In genomic region chr15:43508421-43508820, GRCh38 we compare ENCODE assay signal across 17 cellular contexts. TPM values are rescaled to one million over a fixed set of nuclear protein-coding genes. Genes with fewer than 3 reads are reported as not detected.
DNase-seq lines count a peak whose midpoint lies in the region; ATAC-seq, FAIRE-seq and TF ChIP-seq lines count a peak whose summit lies in the region.
"Had no signal": no experiment of that assay in that cellular context is flagged by ENCODE, and none has a peak within 500 bp of the region (broad histone marks: within the 10 kb centered on the region; RNA-seq: fewer than 3 reads in every experiment).

No MANE protein-coding gene starts in this region.

- no peak for DNase-seq in A549 (ENCODE audit: low read depth in 1 of 2, low spot score in 1 of 2)
- DNase-seq in CD4-positive, alpha-beta T cell: no peak
- DNase-seq in dorsolateral prefrontal cortex: no peak
- DNase-seq in osteocyte (ENCODE audit: extremely low spot score, unreplicated experiment): no peak
- no peak for DNase-seq in iPS-NIHi7 (ENCODE audit: extremely low spot score)
- no peak for DNase-seq in upper lobe of right lung
- DNase-seq in stomach: no peak
- DNase-seq in cerebellar cortex (ENCODE audit: low spot score): no peak
- DNase-seq: activated CD4-positive, CD25-positive, alpha-beta regulatory T cell treated with anti-CD3 and anti-CD28 coated beads, Interleukin-2, amount 50 U/mL, for 72 hours; activated naive CD4-positive, alpha-beta T cell treated with anti-CD3 and anti-CD28 coated beads, Interleukin-2, amount 10 ng/mL, durations not matched to agents 7 days and 5 days; DMS79; foreskin melanocyte; stimulated activated naive CD4-positive, alpha-beta T cell; T-helper 17 cell had no signal

- no peaks in the 10 kb centered on the region for H3K36me3 Mint-ChIP-seq in CD4-positive, alpha-beta T cell (ENCODE audit: low read depth)
- no peaks in the 10 kb centered on the region for H3K36me3 Mint-ChIP-seq in osteocyte (ENCODE audit: unreplicated experiment)
- H3K36me3 Mint-ChIP-seq: memory B cell had no signal

- H3K9me3 ChIP-seq in A549: no peaks in the 10 kb centered on the region
- H3K9me3 ChIP-seq in CD4-positive, alpha-beta T cell (ENCODE audit: control insufficient read depth, low read length): no peaks in the 10 kb centered on the region
- H3K9me3 ChIP-seq in upper lobe of right lung: no peaks in the 10 kb centered on the region
- no peaks in the 10 kb centered on the region for H3K9me3 ChIP-seq in stomach
- H3K9me3 ChIP-seq: neutrophil had no signal

- H3K4me1 ChIP-seq in A549 (peaks cover 18% of the 10 kb centered on the region), upper lobe of right lung (peaks cover 12% of the 10 kb centered on the region), stomach (peaks cover 21 to 33% (median 28%) of the 10 kb centered on the region in 4 donors)

- TF ChIP-seq RAD21 in A549 (conservative IDR thresholded peaks at IDR 0.05 in 1 of 2, IDR thresholded peaks at IDR 0.05 in 1 of 2): no peak

- POLR2A ChIA-PET in A549 (lab: Yijun Ruan, JAX): no interaction called here
- POLR2A ChIA-PET in CD4-positive, alpha-beta T cell (lab: Charles Lee): no interaction called here

- H3K4me3 Mint-ChIP-seq in CD4-positive, alpha-beta T cell: peak overlapping the region; percentile 68
- H3K4me3 Mint-ChIP-seq in osteocyte (ENCODE audit: unreplicated experiment): no peak overlapping the region
- H3K4me3 Mint-ChIP-seq: endodermal cell, memory B cell had no signal

- TF ChIP-seq CTCF in A549 (IDR thresholded peaks at IDR 0.05) (no peak), dorsolateral prefrontal cortex (IDR thresholded peaks at IDR 0.05 in 54 of 56, conservative IDR thresholded peaks at IDR 0.05 in 2 of 56; ENCODE audit: low read depth in 1 of 56, partially characterized antibody in 56 of 56) (no peak), osteocyte (IDR thresholded peaks at IDR 0.05) (no peak), upper lobe of right lung (IDR thresholded peaks at IDR 0.05) (no peak), stomach (IDR thresholded peaks at IDR 0.05) (no peak)
- TF ChIP-seq CTCF in CD4-positive, alpha-beta T cell (IDR thresholded peaks at IDR 0.05): no peak

- 95% methylated on average over 1 of the region's 1 CpG for WGBS in A549 (ENCODE audit: missing lambda C conversion rate)
- WGBS in stomach, 5 donors: 67 to 88% (median 77%) methylated on average over 1 of the region's 1 CpG

- no peaks in the 10 kb centered on the region for H3K27me3 Mint-ChIP-seq in CD4-positive, alpha-beta T cell
- H3K27me3 Mint-ChIP-seq in osteocyte (ENCODE audit: unreplicated experiment): no peaks in the 10 kb centered on the region
- H3K27me3 Mint-ChIP-seq: T-helper 17 cell had no signal

- H3K4me3 ChIP-seq in A549 (no peak overlapping the region), dorsolateral prefrontal cortex (peak overlapping the region in 16 of 59 donors; percentile 5 to 89 (median 80)), upper lobe of right lung (no peak overlapping the region), stomach (no peak overlapping the region)

- ATAC-seq in A549: no peak
- ATAC-seq in CD4-positive, alpha-beta T cell (ENCODE audit: poor library complexity): no peak
- no peak for ATAC-seq in upper lobe of right lung
- ATAC-seq: T-helper 17 cell had no signal

- intact Hi-C loops in CD4-positive, alpha-beta T cell (cut with DNase I, micrococcal nuclease): no loop called here
- intact Hi-C loops in dorsolateral prefrontal cortex (cut with DNase I) (no loop called here), upper lobe of right lung (cut with DNase I) (no loop called here), stomach (cut with DNase I; ENCODE audit: low total_unique reads) (no loop called here)

- H3K4me2 ChIP-seq in A549: no peak overlapping the region

- no peaks in the 10 kb centered on the region for H3K27me3 ChIP-seq in CD4-positive, alpha-beta T cell (ENCODE audit: control insufficient read depth, insufficient read depth, low read length)
- no peaks in the 10 kb centered on the region for H3K27me3 ChIP-seq in dorsolateral prefrontal cortex
- no peaks in the 10 kb centered on the region for H3K27me3 ChIP-seq in upper lobe of right lung
- H3K27me3 ChIP-seq in stomach: no peaks in the 10 kb centered on the region

- TF ChIP-seq EP300 in A549 (IDR thresholded peaks at IDR 0.05) (no peak), stomach (IDR thresholded peaks at IDR 0.05) (no peak)

- no peak for FAIRE-seq in A549 (lab: Jason Lieb, UNC)

- peaks cover 27% of the 10 kb centered on the region for H3K4me1 Mint-ChIP-seq in CD4-positive, alpha-beta T cell (ENCODE audit: low read depth)
- peaks cover 36% of the 10 kb centered on the region for H3K4me1 Mint-ChIP-seq in osteocyte (ENCODE audit: unreplicated experiment)

- TF ChIP-seq POLR2A in A549 (IDR thresholded peaks at IDR 0.05; ENCODE audit: low read length) (no peak), stomach (IDR thresholded peaks at IDR 0.05) (no peak)

- H3K27ac ChIP-seq in A549 (no peak overlapping the region), dorsolateral prefrontal cortex (peak overlapping the region in 56 of 59 donors; percentile 15 to 99 (median 97)), upper lobe of right lung (no peak overlapping the region), stomach (peak overlapping the region in 1 of 5 donors; percentile 82)
- H3K27ac ChIP-seq in CD4-positive, alpha-beta T cell (ENCODE audit: low read depth, low read length): no peak overlapping the region
- H3K27ac ChIP-seq: neutrophil had no signal

- CTCF ChIA-PET in A549 (lab: Yijun Ruan, JAX): interaction anchor here (3.2 kb wide), 1 partner anchor 68 kb away, joined by 9 read pairs; no protein-coding TSS in a partner anchor
- CTCF ChIA-PET in CD4-positive, alpha-beta T cell (lab: Charles Lee): interaction anchor here (0.6 kb wide), 1 partner anchor 628 kb away, joined by 3 read pairs; no protein-coding TSS in a partner anchor

- no peaks in the 10 kb centered on the region for H3K36me3 ChIP-seq in upper lobe of right lung
- H3K36me3 ChIP-seq in stomach: no peaks in the 10 kb centered on the region
- H3K36me3 ChIP-seq: neutrophil had no signal

- H3K9me3 Mint-ChIP-seq in CD4-positive, alpha-beta T cell: no peaks in the 10 kb centered on the region
- no peaks in the 10 kb centered on the region for H3K9me3 Mint-ChIP-seq in osteocyte (ENCODE audit: unreplicated experiment)
- H3K9me3 Mint-ChIP-seq: activated naive CD4-positive, alpha-beta T cell treated with anti-CD3 and anti-CD28 coated beads, Interleukin-2, amount 10 ng/mL, durations not matched to agents 7 days and 5 days; endodermal cell; memory B cell had no signal

- H3K27ac Mint-ChIP-seq in CD4-positive, alpha-beta T cell: peak overlapping the region; percentile 31
- peak overlapping the region; percentile 52 for H3K27ac Mint-ChIP-seq in osteocyte (ENCODE audit: unreplicated experiment)
- H3K27ac Mint-ChIP-seq: activated naive CD4-positive, alpha-beta T cell treated with anti-CD3 and anti-CD28 coated beads, Interleukin-2, amount 10 ng/mL, durations not matched to agents 7 days and 5 days; endodermal cell; memory B cell; T-helper 17 cell had no signal

TF ChIP-seq in A549, 52 proteins besides CTCF, POLR2A, EP300 and RAD21:
- TF ChIP-seq CHD2 (IDR thresholded peaks at IDR 0.05; ENCODE audit: low read length, partially characterized antibody) (no peak), MAFK (IDR thresholded peaks at IDR 0.05; ENCODE audit: partially characterized antibody) (peak; percentile 18)

RNA-seq across cellular contexts. Expression of gene MAP1A, which starts 9.0 kb away (rescaled TPM):
- 0.43 and 0.48 TPM in 2 replicates for polyA plus RNA-seq in A549 (2011; rRNA removed)
- 0.32 and 0.36 TPM in 2 replicates for polyA plus RNA-seq in A549 (2012; cell fraction: cytosol; rRNA removed)
- polyA plus RNA-seq in A549 (2012; cell fraction: nucleus; rRNA removed): 0.73 and 1.0 TPM in 2 replicates
- polyA plus RNA-seq in A549 (2017; fragmentation: RNase III; extraction: RNeasy Plus Mini Kit Qiagen cat#74134 plus additional on column Dnase treatment): 0.46 to 0.54 TPM (median 0.52 TPM) in 3 replicates
- 2.1 and 2.2 TPM in 2 replicates for polyA minus RNA-seq in A549 (2011; rRNA and poly(A)+ RNA removed)
- total RNA-seq in CD4-positive, alpha-beta T cell: 1 to 10 TPM; 1.2 to 1.5 TPM
- total RNA-seq in dorsolateral prefrontal cortex: 100 to 1,000 TPM; 301 to 845 (median 633) TPM
- total RNA-seq in osteocyte: 27.6 and 29.2 TPM in 2 replicates
- total RNA-seq in upper lobe of right lung: 2.3 TPM
- 10 to 100 TPM in 1 of 5 donors, 1 to 10 TPM in 4; 4.8 to 10.1 (median 5.9) TPM for total RNA-seq in stomach
- 1 to 10 TPM in 2 of 3 donors, under 1 TPM in 1; 0.61 to 2.2 (median 1.4) TPM for polyA plus RNA-seq in stomach

RNA-seq across cellular contexts. Expression of gene TP53BP1, which starts 15.5 kb away (rescaled TPM):
- 49.8 and 56.4 TPM in 2 replicates for polyA plus RNA-seq in A549 (2011; rRNA removed)
- 15.0 and 15.7 TPM in 2 replicates for polyA plus RNA-seq in A549 (2012; cell fraction: cytosol; rRNA removed)
- polyA plus RNA-seq in A549 (2012; cell fraction: nucleus; rRNA removed): 23.5 and 30.8 TPM in 2 replicates
- polyA plus RNA-seq in A549 (2017; fragmentation: RNase III; extraction: RNeasy Plus Mini Kit Qiagen cat#74134 plus additional on column Dnase treatment): 20.0 to 25.6 TPM (median 25.0 TPM) in 3 replicates
- 66.5 and 99.2 TPM in 2 replicates for polyA minus RNA-seq in A549 (2011; rRNA and poly(A)+ RNA removed)
- 10 to 100 TPM; 43.0 to 44.6 TPM for total RNA-seq in CD4-positive, alpha-beta T cell
- 100 to 1,000 TPM in 52 of 120 experiments, 10 to 100 TPM in 68; 71.0 to 120 (median 97.6) TPM for total RNA-seq in dorsolateral prefrontal cortex
- total RNA-seq in osteocyte: 61.2 and 64.6 TPM in 2 replicates
- 27.6 TPM for total RNA-seq in upper lobe of right lung
- total RNA-seq in stomach: 10 to 100 TPM; 11.1 to 85.7 (median 26.7) TPM
- 1 to 10 TPM; 3.3 to 9.0 (median 3.8) TPM for polyA plus RNA-seq in stomach

Comparison
In these comparisons a context has a peak if more than half of its experiments do, and no peak if none do; other contexts are left out.
1. H3K27ac ChIP-seq: peak in dorsolateral prefrontal cortex (56 of 59); none in A549 (0 of 2), CD4-positive, alpha-beta T cell (single experiment) and upper lobe of right lung (single experiment).
2. RNA of gene MAP1A, which starts 9.0 kb away (total RNA-seq): 301 to 845 TPM in dorsolateral prefrontal cortex; 27.6 to 29.2 TPM in osteocyte, 4.8 to 10.1 TPM in stomach, 2.3 TPM in upper lobe of right lung (single experiment) and 1.2 to 1.5 TPM in CD4-positive, alpha-beta T cell; every median in the first group is over 10 times any median in the second.